18 cellular contexts compared by ENCODE assay signal in the genomic region with DNA sequence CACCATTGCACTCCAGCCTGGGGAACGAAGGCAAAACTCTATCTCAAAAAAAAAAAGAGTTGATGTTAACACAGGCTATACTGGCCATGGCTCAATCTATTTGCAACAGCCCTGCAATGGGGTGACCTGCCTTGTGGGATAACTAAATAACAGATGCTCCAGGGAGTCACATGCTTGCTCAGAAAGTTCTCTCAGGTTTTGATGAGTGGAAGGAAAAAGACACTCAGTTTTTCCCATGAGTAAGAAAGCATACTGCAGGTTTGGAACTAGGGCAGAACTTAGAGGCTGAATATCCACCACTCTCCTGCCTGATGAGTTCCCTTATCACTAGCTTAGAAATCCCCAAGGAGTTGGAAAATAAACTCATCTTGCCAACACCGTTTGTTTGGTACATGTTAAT. TPM values are rescaled to one million over a fixed set of nuclear protein-coding genes. Genes with fewer than 3 reads are reported as not detected.
DNase-seq lines count a peak whose midpoint lies in the region; ATAC-seq and TF ChIP-seq lines count a peak whose summit lies in the region.
"Had no signal": no experiment of that assay in that cellular context is flagged by ENCODE, and none has a peak within 500 bp of the region (broad histone marks: within the 10 kb centered on the region; RNA-seq: fewer than 3 reads in every experiment).

No MANE protein-coding gene starts in this region.

- 96% methylated on average over 2 of the region's 2 CpGs for WGBS in mesenchymal stem cell

- no peak overlapping the region for H3K18ac ChIP-seq in mesenchymal stem cell (ENCODE audit: low read depth in 1 of 2, low read length in 2 of 2)

- H2BK120ac ChIP-seq in mesenchymal stem cell (ENCODE audit: low read depth, low read length): no peak overlapping the region

- ATAC-seq in activated T-cell treated with anti-CD3 and anti-CD28 coated beads, Interleukin-2, amount 50 U/mL, for 4 hours: peak; percentile 41 to 45
- ATAC-seq in WTC11 (no peak), HG03354 (IDR thresholded peaks at IDR 0.05; ENCODE audit: poor library complexity, severe bottlenecking, unreplicated experiment) (no peak)

- no peak overlapping the region for H4K8ac ChIP-seq in mesenchymal stem cell (ENCODE audit: low read length)

- H3K36me3 Mint-ChIP-seq in activated T-cell treated with anti-CD3 and anti-CD28 coated beads, Interleukin-2, amount 50 U/mL, for 4 hours (ENCODE audit: insufficient read depth): peaks cover 38% of the 10 kb centered on the region
- peaks cover 52 to 58% of the 10 kb centered on the region in 2 donors for H3K36me3 Mint-ChIP-seq in CD4-positive, alpha-beta memory T cell
- H3K36me3 Mint-ChIP-seq in WTC11: peaks cover 60% of the 10 kb centered on the region

- no peaks in the 10 kb centered on the region for H3K4me1 ChIP-seq in CD4-positive, alpha-beta memory T cell (ENCODE audit: insufficient read depth, low read length)
- peaks cover 1% of the 10 kb centered on the region for H3K4me1 ChIP-seq in mesenchymal stem cell (ENCODE audit: control insufficient read depth, insufficient read depth, low read depth, low read length)
- H3K4me1 ChIP-seq: Caco-2 had no signal

- POLR2A ChIA-PET in CD4-positive, alpha-beta memory T cell (lab: Charles Lee; ENCODE audit: partially characterized antibody): interaction anchor here (0.6 kb wide), 1 partner anchor 94 kb away, joined by 4 read pairs; no protein-coding TSS in a partner anchor
- POLR2A ChIA-PET in WTC11 (lab: Charles Lee): no interaction called here

- no peak overlapping the region for H2AFZ ChIP-seq in mesenchymal stem cell (ENCODE audit: low read depth, low read length)

- no peak overlapping the region for H2BK12ac ChIP-seq in mesenchymal stem cell (ENCODE audit: low read length in 2 of 2)

- no peak for TF ChIP-seq CTCF in WTC11 (IDR thresholded peaks at IDR 0.05)

- no peak overlapping the region for H4K91ac ChIP-seq in mesenchymal stem cell (ENCODE audit: low read length)

- peak overlapping the region in 6 of 7 donors; percentile 13 to 77 (median 48) for H3K27ac Mint-ChIP-seq in CD4-positive, alpha-beta memory T cell
- peak overlapping the region; percentile 74; the same call in 1 of the 2 replicates for H3K27ac Mint-ChIP-seq in WTC11
- H3K27ac Mint-ChIP-seq: CD14-positive monocyte had no signal

- H3K27ac ChIP-seq in CD4-positive, alpha-beta memory T cell (ENCODE audit: low read depth, low read length): no peak overlapping the region
- no peak overlapping the region for H3K27ac ChIP-seq in mesenchymal stem cell (ENCODE audit: low read length, poor library complexity, severe bottlenecking)

- no peak overlapping the region for H2BK5ac ChIP-seq in mesenchymal stem cell (ENCODE audit: low read depth, low read length, poor library complexity, severe bottlenecking)

- intact Hi-C loops in CD4-positive, alpha-beta memory T cell (cut with micrococcal nuclease): no loop called here

- H3K4me1 Mint-ChIP-seq in activated T-cell treated with anti-CD3 and anti-CD28 coated beads, Interleukin-2, amount 50 U/mL, for 4 hours (ENCODE audit: low read depth): peaks cover 21% of the 10 kb centered on the region
- H3K4me1 Mint-ChIP-seq in CD4-positive, alpha-beta memory T cell: peaks cover 2 to 14% (median 7%) of the 10 kb centered on the region in 4 donors
- H3K4me1 Mint-ChIP-seq in WTC11: no peaks in the 10 kb centered on the region
- H3K4me1 Mint-ChIP-seq: CD14-positive monocyte had no signal

- no peak overlapping the region for H3K23ac ChIP-seq in mesenchymal stem cell (ENCODE audit: low read length in 2 of 2)

- no peak overlapping the region for H3K9ac ChIP-seq in mesenchymal stem cell (ENCODE audit: low read length)

- CTCF ChIA-PET in CD4-positive, alpha-beta memory T cell (lab: Charles Lee; ENCODE audit: partially characterized antibody): interaction anchor here (1.1 to 6.2 kb wide), 2 partner anchors 9 to 12 kb away, joined by 3 to 42 read pairs; no protein-coding TSS in a partner anchor
- CTCF ChIA-PET in WTC11 (lab: Charles Lee): interaction anchor here (1.0 to 1.1 kb wide), 2 partner anchors 9 to 11 kb away, joined by 3 read pairs; no protein-coding TSS in a partner anchor

- no peaks in the 10 kb centered on the region for H3K9me3 Mint-ChIP-seq in activated T-cell treated with anti-CD3 and anti-CD28 coated beads, Interleukin-2, amount 50 U/mL, for 4 hours
- no peaks in the 10 kb centered on the region for H3K9me3 Mint-ChIP-seq in CD4-positive, alpha-beta memory T cell
- no peaks in the 10 kb centered on the region for H3K9me3 Mint-ChIP-seq in WTC11

- peaks cover 27% of the 10 kb centered on the region for H3K36me3 ChIP-seq in CD4-positive, alpha-beta memory T cell (ENCODE audit: insufficient read depth, low read length)
- peaks cover 58 to 81% of the 10 kb centered on the region in 2 experiments for H3K36me3 ChIP-seq in mesenchymal stem cell (ENCODE audit: control insufficient read depth in 1 of 2, insufficient read depth in 2 of 2, low read depth in 1 of 2, low read length in 2 of 2)

- no peak overlapping the region for H2BK15ac ChIP-seq in mesenchymal stem cell (ENCODE audit: low read depth, poor library complexity, severe bottlenecking)

- H3K79me1 ChIP-seq in mesenchymal stem cell (replicated peaks; ENCODE audit: low read length, poor library complexity, severe bottlenecking): peaks cover 50% of the 10 kb centered on the region

- no peak for DNase-seq in activated T-cell treated with anti-CD3 and anti-CD28 coated beads, Interleukin-2, amount 50 U/mL, for 4 hours
- DNase-seq in activated T-cell treated with anti-CD3 and anti-CD28 coated beads for 4 hours: no peak
- no peak for DNase-seq in CD4-positive, alpha-beta memory T cell
- no peak for DNase-seq in WTC11 (ENCODE audit: low spot score)
- peak; percentile 16 for DNase-seq in mesenchymal stem cell
- DNase-seq in NCI-H1436 treated with DMSO at 0.1 percent for 48 hours (lab: John Stamatoyannopoulos, UW): no peak
- DNase-seq: ACHN, AML-193, Caco-2, DMS153, H7, NCI-H1048, NCI-H146, NCI-H2081, NCI-H748 treated with DMSO at 0.1 percent for 48 hours, OCI-M1 had no signal

- H3K27me3 Mint-ChIP-seq in activated T-cell treated with anti-CD3 and anti-CD28 coated beads, Interleukin-2, amount 50 U/mL, for 4 hours (ENCODE audit: low read depth): no peaks in the 10 kb centered on the region
- no peaks in the 10 kb centered on the region for H3K27me3 Mint-ChIP-seq in CD4-positive, alpha-beta memory T cell
- no peaks in the 10 kb centered on the region for H3K27me3 Mint-ChIP-seq in WTC11 (ENCODE audit: low read depth)

- no peak overlapping the region for H2AK5ac ChIP-seq in mesenchymal stem cell (ENCODE audit: low read length, severe bottlenecking)

- H3K14ac ChIP-seq in mesenchymal stem cell (ENCODE audit: low read length in 2 of 2): no peak overlapping the region

- no peaks in the 10 kb centered on the region for H3K27me3 ChIP-seq in CD4-positive, alpha-beta memory T cell (ENCODE audit: insufficient read depth, low read length)
- H3K27me3 ChIP-seq in mesenchymal stem cell (ENCODE audit: control insufficient read depth in 1 of 2, insufficient read depth in 1 of 2, low read length in 2 of 2): no peaks in the 10 kb centered on the region

- H3K9me3 ChIP-seq in CD4-positive, alpha-beta memory T cell (ENCODE audit: control insufficient read depth in 1 of 2, low read length in 2 of 2): no peaks in the 10 kb centered on the region
- H3K9me3 ChIP-seq in mesenchymal stem cell (ENCODE audit: control insufficient read depth, low read length): no peaks in the 10 kb centered on the region
- H3K9me3 ChIP-seq: Caco-2 had no signal

- no peak overlapping the region for H3K4me2 ChIP-seq in mesenchymal stem cell (ENCODE audit: low read length, poor library complexity, severe bottlenecking)

- peak overlapping the region; percentile 17 for H3K4me3 Mint-ChIP-seq in activated T-cell treated with anti-CD3 and anti-CD28 coated beads, Interleukin-2, amount 50 U/mL, for 4 hours
- no peak overlapping the region for H3K4me3 Mint-ChIP-seq in CD4-positive, alpha-beta memory T cell
- H3K4me3 Mint-ChIP-seq in WTC11: no peak overlapping the region
- H3K4me3 Mint-ChIP-seq: CD14-positive monocyte had no signal

- no peak overlapping the region for H3K4ac ChIP-seq in mesenchymal stem cell (ENCODE audit: low read depth in 1 of 2, low read length in 2 of 2)

- H3K4me3 ChIP-seq in CD4-positive, alpha-beta memory T cell (ENCODE audit: low read length in 2 of 2): no peak overlapping the region
- no peak overlapping the region for H3K4me3 ChIP-seq in mesenchymal stem cell (ENCODE audit: insufficient read depth in 1 of 2, low read depth in 1 of 2, low read length in 2 of 2)

TF ChIP-seq in WTC11, 78 proteins besides CTCF, POLR2A, EP300 and RAD21:
- TF ChIP-seq, protein P1, sequence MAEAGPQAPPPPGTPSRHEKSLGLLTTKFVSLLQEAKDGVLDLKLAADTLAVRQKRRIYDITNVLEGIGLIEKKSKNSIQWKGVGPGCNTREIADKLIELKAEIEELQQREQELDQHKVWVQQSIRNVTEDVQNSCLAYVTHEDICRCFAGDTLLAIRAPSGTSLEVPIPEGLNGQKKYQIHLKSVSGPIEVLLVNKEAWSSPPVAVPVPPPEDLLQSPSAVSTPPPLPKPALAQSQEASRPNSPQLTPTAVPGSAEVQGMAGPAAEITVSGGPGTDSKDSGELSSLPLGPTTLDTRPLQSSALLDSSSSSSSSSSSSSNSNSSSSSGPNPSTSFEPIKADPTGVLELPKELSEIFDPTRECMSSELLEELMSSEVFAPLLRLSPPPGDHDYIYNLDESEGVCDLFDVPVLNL (CRISPR knock-in tag; IDR thresholded peaks at IDR 0.05; ENCODE audit: borderline replicate concordance, low read depth): no peak

RNA-seq across cellular contexts. Expression of a gene that starts 16.9 kb away (rescaled TPM):
- total RNA-seq in activated T-cell treated with anti-CD3 and anti-CD28 coated beads, Interleukin-2, amount 50 U/mL, for 4 hours: 10 to 100 TPM; 48.1 to 67.7 (median 52.0) TPM
- 10 to 100 TPM; 24.4 to 31.5 TPM for total RNA-seq in CD4-positive, alpha-beta memory T cell
- polyA plus RNA-seq in CD4-positive, alpha-beta memory T cell: 10 to 100 TPM; 18.7 to 23.3 TPM
- total RNA-seq in WTC11 (2021): 59.0 to 74.2 TPM (median 60.5 TPM) in 3 replicates
- 81.2 TPM for polyA plus RNA-seq in mesenchymal stem cell (2013, experiment 1 of 2)
- polyA plus RNA-seq in mesenchymal stem cell (2013, experiment 2 of 2): 81.9 TPM

RNA-seq across cellular contexts. Expression of a gene that starts 27.6 kb away (rescaled TPM):
- total RNA-seq in activated T-cell treated with anti-CD3 and anti-CD28 coated beads, Interleukin-2, amount 50 U/mL, for 4 hours: 10 to 100 TPM; 51.5 to 64.2 (median 51.6) TPM
- 10 to 100 TPM; 17.2 TPM for total RNA-seq in CD4-positive, alpha-beta memory T cell
- polyA plus RNA-seq in CD4-positive, alpha-beta memory T cell: 10 to 100 TPM; 13.5 to 17.5 TPM
- total RNA-seq in WTC11 (2021): 34.5 to 35.9 TPM (median 35.2 TPM) in 3 replicates
- 7.6 TPM for polyA plus RNA-seq in mesenchymal stem cell (2013, experiment 1 of 2)
- 7.8 TPM for polyA plus RNA-seq in mesenchymal stem cell (2013, experiment 2 of 2)

RNA-seq across cellular contexts. Expression of a gene that starts 59.7 kb away (rescaled TPM):
- 1 to 10 TPM; 3.6 to 4.3 (median 3.6) TPM for total RNA-seq in activated T-cell treated with anti-CD3 and anti-CD28 coated beads, Interleukin-2, amount 50 U/mL, for 4 hours
- 1 to 10 TPM; 4.8 to 5.1 TPM for total RNA-seq in CD4-positive, alpha-beta memory T cell
- polyA plus RNA-seq in CD4-positive, alpha-beta memory T cell: 1 to 10 TPM in 1 of 2 donors, not detected in 1; 1.5 TPM
- 69.7 to 82.5 TPM (median 74.4 TPM) in 3 replicates for total RNA-seq in WTC11 (2021)
- polyA plus RNA-seq in mesenchymal stem cell (2013, experiment 1 of 2): 7.0 TPM
- polyA plus RNA-seq in mesenchymal stem cell (2013, experiment 2 of 2): 6.9 TPM

Comparison
In these comparisons a context has a peak if more than half of its experiments do, and no peak if none do; other contexts are left out.
1. ATAC-seq: peak in activated T-cell treated with anti-CD3 and anti-CD28 coated beads, Interleukin-2, amount 50 U/mL, for 4 hours (2 of 2); none in WTC11 (single experiment) and HG03354 (single experiment).
2. RNA of a gene that starts 59.7 kb away (total RNA-seq): 69.7 to 82.5 TPM in WTC11; 4.8 to 5.1 TPM in CD4-positive, alpha-beta memory T cell and 3.6 to 4.3 TPM in activated T-cell treated with anti-CD3 and anti-CD28 coated beads, Interleukin-2, amount 50 U/mL, for 4 hours; every median in the first group is over 10 times any median in the second.